In the genomic region with DNA sequence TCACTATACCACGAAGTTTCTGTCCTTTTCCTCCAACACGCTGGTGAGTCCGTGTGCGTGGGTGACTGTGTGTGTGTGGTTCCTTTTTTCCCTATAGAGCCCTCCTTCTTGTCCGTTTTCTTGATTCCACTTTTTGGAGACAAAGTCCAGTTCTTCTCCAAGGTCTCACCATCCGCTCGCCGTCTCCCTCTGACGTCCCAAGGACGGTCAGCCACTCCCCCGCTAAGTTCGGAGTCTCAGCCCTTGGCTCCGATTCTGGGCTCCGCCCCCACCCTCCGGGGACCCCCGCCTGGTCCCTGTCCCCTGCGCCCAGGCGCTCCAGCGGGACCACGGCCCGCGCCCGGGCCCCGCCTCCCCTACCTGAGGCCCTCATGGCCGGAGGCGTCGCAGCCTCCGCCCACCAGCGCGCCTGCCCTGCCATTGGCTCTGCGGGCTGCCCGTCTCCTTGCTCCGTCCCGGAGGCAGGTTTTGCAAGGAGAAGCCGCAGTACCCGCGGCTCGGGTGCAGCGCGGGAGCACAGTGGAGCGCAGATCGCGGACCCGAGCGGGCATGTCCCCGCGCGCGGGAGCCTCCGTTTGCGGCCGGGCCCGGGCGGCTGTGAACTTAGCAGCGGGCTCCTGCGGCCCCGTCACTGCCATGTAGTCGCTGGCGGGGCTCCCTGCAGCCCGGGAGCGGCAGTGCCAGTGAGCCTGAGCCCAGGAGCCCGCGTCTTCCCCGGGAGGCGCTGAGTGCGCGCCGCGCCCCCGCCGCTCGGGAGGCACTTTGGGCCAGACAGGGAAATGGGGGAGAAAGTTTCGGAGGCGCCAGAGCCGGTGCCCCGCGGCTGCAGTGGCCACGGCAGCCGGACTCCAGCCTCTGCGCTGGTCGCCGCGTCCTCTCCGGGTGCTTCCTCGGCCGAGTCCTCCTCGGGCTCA, we compare ENCODE assay signal across 1 cellular context.
TF ChIP-seq lines count a peak whose summit lies in the region.

MAST4 (plus strand) TSS at position 517 of the 914 bp plus-strand sequence; CDS start at position 780, 263 bp downstream.

TF ChIP-seq in GM12878, 131 proteins besides CTCF, POLR2A, EP300 and RAD21 (continued from another document):
- TF ChIP-seq BCLAF1 (IDR thresholded peaks at IDR 0.05) (no peak), SIN3A (IDR thresholded peaks at IDR 0.05; ENCODE audit: low read depth, low read length) (no peak), ETV6 (conservative IDR thresholded peaks at IDR 0.05 in 1 of 2, IDR thresholded peaks at IDR 0.05 in 1 of 2; ENCODE audit: borderline replicate concordance in 1 of 2, low read depth in 1 of 2) (no peak), NBN (IDR thresholded peaks at IDR 0.05) (no peak), POU2F2 (IDR thresholded peaks at IDR 0.05; ENCODE audit: borderline replicate concordance, low read depth, low read length) (no peak), ZBED1 (IDR thresholded peaks at IDR 0.05; ENCODE audit: borderline replicate concordance) (no peak), ATF3 (IDR thresholded peaks at IDR 0.05; ENCODE audit: borderline replicate concordance, extremely low read depth, low read depth, low read length) (no peak), NR2C2 (IDR thresholded peaks at IDR 0.05; ENCODE audit: borderline replicate concordance, control insufficient read depth, insufficient read length, low read depth) (no peak), ZNF274 (IDR thresholded peaks at IDR 0.05; ENCODE audit: insufficient read depth, insufficient read length) (no peak), RCOR1 (conservative IDR thresholded peaks at IDR 0.05; ENCODE audit: low read depth, low read length) (no peak), CREB1 (IDR thresholded peaks at IDR 0.05; ENCODE audit: low read depth) (peak; percentile 52; the same call in 1 of the 2 replicates), CHD4 (IDR thresholded peaks at IDR 0.05) (no peak), FOS (IDR thresholded peaks at IDR 0.05; ENCODE audit: borderline replicate concordance, extremely low read depth, insufficient read length) (peak; percentile 19), LARP7 (IDR thresholded peaks at IDR 0.05) (no peak), DPF2 (IDR thresholded peaks at IDR 0.05) (peak; percentile 78), PBX3 (IDR thresholded peaks at IDR 0.05; ENCODE audit: insufficient replicate concordance, low read depth, low read length) (peak; percentile 97), CEBPB (IDR thresholded peaks at IDR 0.05; ENCODE audit: borderline replicate concordance in 1 of 2, low read depth in 2 of 2, low read length in 2 of 2) (no peak), ZNF384 (IDR thresholded peaks at IDR 0.05; ENCODE audit: borderline replicate concordance, low read depth, low read length) (no peak), ZBTB11 (CRISPR knock-in tag; IDR thresholded peaks at IDR 0.05) (no peak), SREBF2 (IDR thresholded peaks at IDR 0.05; ENCODE audit: low read length) (no peak), CHD2 (IDR thresholded peaks at IDR 0.05; ENCODE audit: borderline replicate concordance, low read depth, low read length) (no peak), MTA2 (IDR thresholded peaks at IDR 0.05; ENCODE audit: low read depth) (no peak), ZBTB40 (IDR thresholded peaks at IDR 0.05; ENCODE audit: borderline replicate concordance) (no peak), POLR2AphosphoS5 (IDR thresholded peaks at IDR 0.05; ENCODE audit: low read length) (no peak), YY1 (IDR thresholded peaks at IDR 0.05; ENCODE audit: low read depth, low read length) (0 out of 2 replicates have a peak, but pooled peaks have one; percentile 8), GATAD2B (conservative IDR thresholded peaks at IDR 0.05; ENCODE audit: low read depth) (0 out of 2 replicates have a peak, but pooled peaks have one; percentile 33)
- TF ChIP-seq, protein P1, sequence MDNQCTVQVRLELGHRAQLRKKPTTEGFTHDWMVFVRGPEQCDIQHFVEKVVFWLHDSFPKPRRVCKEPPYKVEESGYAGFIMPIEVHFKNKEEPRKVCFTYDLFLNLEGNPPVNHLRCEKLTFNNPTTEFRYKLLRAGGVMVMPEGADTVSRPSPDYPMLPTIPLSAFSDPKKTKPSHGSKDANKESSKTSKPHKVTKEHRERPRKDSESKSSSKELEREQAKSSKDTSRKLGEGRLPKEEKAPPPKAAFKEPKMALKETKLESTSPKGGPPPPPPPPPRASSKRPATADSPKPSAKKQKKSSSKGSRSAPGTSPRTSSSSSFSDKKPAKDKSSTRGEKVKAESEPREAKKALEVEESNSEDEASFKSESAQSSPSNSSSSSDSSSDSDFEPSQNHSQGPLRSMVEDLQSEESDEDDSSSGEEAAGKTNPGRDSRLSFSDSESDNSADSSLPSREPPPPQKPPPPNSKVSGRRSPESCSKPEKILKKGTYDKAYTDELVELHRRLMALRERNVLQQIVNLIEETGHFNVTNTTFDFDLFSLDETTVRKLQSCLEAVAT (IDR thresholded peaks at IDR 0.05) = no peak
- TF ChIP-seq, protein P2, sequence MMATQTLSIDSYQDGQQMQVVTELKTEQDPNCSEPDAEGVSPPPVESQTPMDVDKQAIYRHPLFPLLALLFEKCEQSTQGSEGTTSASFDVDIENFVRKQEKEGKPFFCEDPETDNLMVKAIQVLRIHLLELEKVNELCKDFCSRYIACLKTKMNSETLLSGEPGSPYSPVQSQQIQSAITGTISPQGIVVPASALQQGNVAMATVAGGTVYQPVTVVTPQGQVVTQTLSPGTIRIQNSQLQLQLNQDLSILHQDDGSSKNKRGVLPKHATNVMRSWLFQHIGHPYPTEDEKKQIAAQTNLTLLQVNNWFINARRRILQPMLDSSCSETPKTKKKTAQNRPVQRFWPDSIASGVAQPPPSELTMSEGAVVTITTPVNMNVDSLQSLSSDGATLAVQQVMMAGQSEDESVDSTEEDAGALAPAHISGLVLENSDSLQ (IDR thresholded peaks at IDR 0.05) = peak; percentile 97
- TF ChIP-seq, protein P3, sequence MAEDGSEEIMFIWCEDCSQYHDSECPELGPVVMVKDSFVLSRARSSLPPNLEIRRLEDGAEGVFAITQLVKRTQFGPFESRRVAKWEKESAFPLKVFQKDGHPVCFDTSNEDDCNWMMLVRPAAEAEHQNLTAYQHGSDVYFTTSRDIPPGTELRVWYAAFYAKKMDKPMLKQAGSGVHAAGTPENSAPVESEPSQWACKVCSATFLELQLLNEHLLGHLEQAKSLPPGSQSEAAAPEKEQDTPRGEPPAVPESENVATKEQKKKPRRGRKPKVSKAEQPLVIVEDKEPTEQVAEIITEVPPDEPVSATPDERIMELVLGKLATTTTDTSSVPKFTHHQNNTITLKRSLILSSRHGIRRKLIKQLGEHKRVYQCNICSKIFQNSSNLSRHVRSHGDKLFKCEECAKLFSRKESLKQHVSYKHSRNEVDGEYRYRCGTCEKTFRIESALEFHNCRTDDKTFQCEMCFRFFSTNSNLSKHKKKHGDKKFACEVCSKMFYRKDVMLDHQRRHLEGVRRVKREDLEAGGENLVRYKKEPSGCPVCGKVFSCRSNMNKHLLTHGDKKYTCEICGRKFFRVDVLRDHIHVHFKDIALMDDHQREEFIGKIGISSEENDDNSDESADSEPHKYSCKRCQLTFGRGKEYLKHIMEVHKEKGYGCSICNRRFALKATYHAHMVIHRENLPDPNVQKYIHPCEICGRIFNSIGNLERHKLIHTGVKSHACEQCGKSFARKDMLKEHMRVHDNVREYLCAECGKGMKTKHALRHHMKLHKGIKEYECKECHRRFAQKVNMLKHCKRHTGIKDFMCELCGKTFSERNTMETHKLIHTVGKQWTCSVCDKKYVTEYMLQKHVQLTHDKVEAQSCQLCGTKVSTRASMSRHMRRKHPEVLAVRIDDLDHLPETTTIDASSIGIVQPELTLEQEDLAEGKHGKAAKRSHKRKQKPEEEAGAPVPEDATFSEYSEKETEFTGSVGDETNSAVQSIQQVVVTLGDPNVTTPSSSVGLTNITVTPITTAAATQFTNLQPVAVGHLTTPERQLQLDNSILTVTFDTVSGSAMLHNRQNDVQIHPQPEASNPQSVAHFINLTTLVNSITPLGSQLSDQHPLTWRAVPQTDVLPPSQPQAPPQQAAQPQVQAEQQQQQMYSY (CRISPR knock-in tag; IDR thresholded peaks at IDR 0.05) = no peak
